In the genomic region with DNA sequence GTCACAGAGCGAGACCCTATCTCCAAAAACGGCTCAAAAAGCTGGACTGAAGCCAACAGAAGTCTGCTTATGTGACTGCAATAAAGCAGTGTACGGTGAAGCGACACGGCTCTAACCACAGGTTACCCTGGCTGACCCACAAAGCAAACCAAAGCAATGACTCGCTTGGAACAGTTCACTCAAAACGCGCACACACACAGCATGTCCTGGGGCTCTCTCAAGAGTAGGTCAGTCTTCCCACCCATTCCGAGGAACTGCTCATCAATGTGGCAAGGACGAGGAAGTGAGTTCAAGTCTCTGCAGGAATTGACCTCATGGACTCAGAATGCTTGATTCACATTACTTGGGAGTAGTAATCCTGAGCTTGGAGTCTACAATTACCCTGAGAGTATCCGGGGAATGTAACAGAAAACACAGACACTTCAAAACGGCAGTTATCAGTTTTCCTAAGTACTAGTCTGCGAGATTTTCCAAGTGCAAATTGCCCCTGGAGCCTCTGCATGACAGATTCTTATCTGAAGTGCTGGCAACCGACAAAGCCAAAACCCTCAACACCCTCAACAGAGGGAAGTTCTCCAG, we compare ENCODE assay signal across 9 cellular contexts. TPM values are rescaled to one million over a fixed set of nuclear protein-coding genes. Genes with fewer than 3 reads are reported as not detected.
A peak's percentile ranks its signal among the peaks of the same experiment; 100 is the strongest.
DNase-seq lines count a peak whose midpoint lies in the region; ATAC-seq and TF ChIP-seq lines count a peak whose summit lies in the region.
"Had no signal": no experiment of that assay in that cellular context is flagged by ENCODE, and none has a peak within 500 bp of the region (broad histone marks: within the 10 kb centered on the region; RNA-seq: fewer than 3 reads in every experiment).

No MANE protein-coding gene starts in this region.

- H3K4me3 Mint-ChIP-seq in T-helper 2 cell treated with Interferon-gamma antibody and Interleukin-4, amounts not matched to agents 5 μg/mL and 100 μg/mL, for 36 hours: no peak overlapping the region

- peaks cover 10% of the 10 kb centered on the region for H3K4me1 Mint-ChIP-seq in T-helper 2 cell treated with Interferon-gamma antibody and Interleukin-4, amounts not matched to agents 5 μg/mL and 100 μg/mL, for 36 hours (ENCODE audit: low read depth)

- peaks cover 6 to 14% of the 10 kb centered on the region in 2 donors for H3K36me3 Mint-ChIP-seq in activated naive CD4-positive, alpha-beta T cell treated with anti-CD3 and anti-CD28 coated beads, Interleukin-2, amount 50 U/mL, for 72 hours
- peaks cover 48% of the 10 kb centered on the region for H3K36me3 Mint-ChIP-seq in T-helper 2 cell treated with Interferon-gamma antibody and Interleukin-4, amounts not matched to agents 5 μg/mL and 100 μg/mL, for 36 hours (ENCODE audit: low read depth)

- H3K27ac ChIP-seq in foreskin keratinocyte: no peak overlapping the region
- H3K27ac ChIP-seq in colonic mucosa: no peak overlapping the region

- H3K9me3 Mint-ChIP-seq in activated naive CD4-positive, alpha-beta T cell treated with anti-CD3 and anti-CD28 coated beads, Interleukin-2, amount 50 U/mL, for 72 hours: no peaks in the 10 kb centered on the region
- H3K9me3 Mint-ChIP-seq in T-helper 2 cell treated with Interferon-gamma antibody and Interleukin-4, amounts not matched to agents 5 μg/mL and 100 μg/mL, for 36 hours: no peaks in the 10 kb centered on the region

- H3K4me3 ChIP-seq in colonic mucosa: no peak overlapping the region

- peaks cover 6% of the 10 kb centered on the region for H3K36me3 ChIP-seq in colonic mucosa

- H3K4me1 ChIP-seq in foreskin keratinocyte (peaks cover 29% of the 10 kb centered on the region), colonic mucosa (no peaks in the 10 kb centered on the region)

- no peaks in the 10 kb centered on the region for H3K9me3 ChIP-seq in colonic mucosa

- H3K27me3 ChIP-seq in foreskin keratinocyte (no peaks in the 10 kb centered on the region), colonic mucosa (no peaks in the 10 kb centered on the region)

- TF ChIP-seq CTCF in foreskin keratinocyte (conservative IDR thresholded peaks at IDR 0.05) (no peak), colonic mucosa (IDR thresholded peaks at IDR 0.05) (no peak)

- H3K9ac ChIP-seq in colonic mucosa (ENCODE audit: low read depth in 2 of 2, low read length in 2 of 2): no peak overlapping the region

- intact Hi-C loops in colonic mucosa (cut with DNase I): no loop called here

- H3K27me3 Mint-ChIP-seq in T-helper 2 cell treated with Interferon-gamma antibody and Interleukin-4, amounts not matched to agents 5 μg/mL and 100 μg/mL, for 36 hours (ENCODE audit: low read depth): no peaks in the 10 kb centered on the region

- peak; percentile 87 to 98 for ATAC-seq in activated naive CD4-positive, alpha-beta T cell treated with anti-CD3 and anti-CD28 coated beads, Interleukin-2, amount 50 U/mL, for 72 hours
- ATAC-seq in foreskin keratinocyte: peak; percentile 60

- peak overlapping the region; percentile 29 to 43 for H3K27ac Mint-ChIP-seq in activated naive CD4-positive, alpha-beta T cell treated with anti-CD3 and anti-CD28 coated beads, Interleukin-2, amount 50 U/mL, for 72 hours
- no peak overlapping the region for H3K27ac Mint-ChIP-seq in T-helper 2 cell treated with Interferon-gamma antibody and Interleukin-4, amounts not matched to agents 5 μg/mL and 100 μg/mL, for 36 hours

- peak; percentile 40 to 69 for DNase-seq in activated naive CD4-positive, alpha-beta T cell treated with anti-CD3 and anti-CD28 coated beads, Interleukin-2, amount 50 U/mL, for 72 hours (ENCODE audit: low spot score in 2 of 2)
- no peak for DNase-seq in activated naive CD4-positive, alpha-beta T cell (lab: John Stamatoyannopoulos, UW)
- peak; percentile 66 for DNase-seq in T-helper 2 cell treated with Interferon-gamma antibody and Interleukin-4, amounts not matched to agents 5 μg/mL and 100 μg/mL, for 36 hours (ENCODE audit: low spot score)
- peak; percentile 87 to 95 for DNase-seq in foreskin keratinocyte
- peak; percentile 76 for DNase-seq in stromal cell of bone marrow (ENCODE audit: low read depth)
- DNase-seq in colonic mucosa: no peak
- no peak for DNase-seq in NCI-H146 (lab: John Stamatoyannopoulos, UW)
- DNase-seq in NCI-H774 (lab: John Stamatoyannopoulos, UW): no peak
- DNase-seq: posterior cingulate gyrus had no signal

RNA-seq across cellular contexts. Expression of gene PELP1, which starts 25.4 kb away (rescaled TPM):
- total RNA-seq in activated naive CD4-positive, alpha-beta T cell treated with anti-CD3 and anti-CD28 coated beads, Interleukin-2, amount 50 U/mL, for 72 hours: 100 to 1,000 TPM in 1 of 2 donors, 10 to 100 TPM in 1; 99.1 to 126 TPM
- total RNA-seq in foreskin keratinocyte: 33.8 and 35.5 TPM in 2 replicates
- 31.1 and 34.9 TPM in 2 replicates for polyA plus RNA-seq in foreskin keratinocyte
- total RNA-seq in colonic mucosa: 10 to 100 TPM; 24.8 to 66.4 TPM

RNA-seq across cellular contexts. Expression of gene ARRB2, which starts 31.9 kb away (rescaled TPM):
- total RNA-seq in activated naive CD4-positive, alpha-beta T cell treated with anti-CD3 and anti-CD28 coated beads, Interleukin-2, amount 50 U/mL, for 72 hours: 100 to 1,000 TPM; 209 to 271 TPM
- total RNA-seq in foreskin keratinocyte (22.2 and 24.1 TPM in 2 replicates), colonic mucosa (10 to 100 TPM; 41.0 to 42.8 TPM)
- polyA plus RNA-seq in foreskin keratinocyte: 27.9 and 30.4 TPM in 2 replicates

RNA-seq across cellular contexts. Expression of gene ALOX15, which starts 37.1 kb away (rescaled TPM):
- under 1 TPM in 1 of 2 donors, not detected in 1; 0.14 TPM for total RNA-seq in activated naive CD4-positive, alpha-beta T cell treated with anti-CD3 and anti-CD28 coated beads, Interleukin-2, amount 50 U/mL, for 72 hours
- total RNA-seq in foreskin keratinocyte (not detected in 2 replicates), colonic mucosa (under 1 TPM in 1 of 2 donors, not detected in 1; 0.13 TPM)
- polyA plus RNA-seq in foreskin keratinocyte: not detected in 2 replicates

RNA-seq across cellular contexts. Expression of gene MED11, which starts 52.7 kb away (rescaled TPM):
- total RNA-seq in activated naive CD4-positive, alpha-beta T cell treated with anti-CD3 and anti-CD28 coated beads, Interleukin-2, amount 50 U/mL, for 72 hours: 10 to 100 TPM; 22.8 to 24.5 TPM
- total RNA-seq in foreskin keratinocyte (32.6 and 33.2 TPM in 2 replicates), colonic mucosa (10 to 100 TPM; 21.3 to 28.0 TPM)
- 42.3 and 43.2 TPM in 2 replicates for polyA plus RNA-seq in foreskin keratinocyte

Comparison
In these comparisons a context has a peak if more than half of its experiments do, and no peak if none do; other contexts are left out.
1. DNase-seq: peak in activated naive CD4-positive, alpha-beta T cell treated with anti-CD3 and anti-CD28 coated beads, Interleukin-2, amount 50 U/mL, for 72 hours (2 of 2), T-helper 2 cell treated with Interferon-gamma antibody and Interleukin-4, amounts not matched to agents 5 μg/mL and 100 μg/mL, for 36 hours (single experiment), foreskin keratinocyte (2 of 2) and stromal cell of bone marrow (single experiment); none in activated naive CD4-positive, alpha-beta T cell (0 of 4), colonic mucosa (single experiment), NCI-H146 (single experiment) and NCI-H774 (single experiment).